Comparison of ENCODE assay signal across 17 cellular contexts in the genomic region with DNA sequence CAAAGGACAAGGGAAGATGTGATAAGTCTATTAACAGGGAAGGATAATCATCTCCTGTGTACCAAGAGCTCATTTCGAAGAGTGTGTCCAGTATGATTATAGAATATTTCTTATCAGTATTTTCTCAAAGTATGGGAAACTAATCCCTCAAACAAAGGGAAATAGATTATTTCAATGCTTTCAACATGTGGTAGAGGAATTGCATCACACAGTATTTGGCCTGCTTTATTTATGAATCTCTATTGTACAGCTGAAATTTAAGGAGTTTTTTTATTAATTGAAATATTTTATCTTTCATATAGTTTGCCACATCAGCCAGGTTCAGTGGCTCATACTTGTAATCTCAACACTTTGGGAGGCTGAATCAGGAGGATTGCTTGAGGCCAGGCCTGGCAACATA.
DNase-seq lines count a peak whose midpoint lies in the region; ATAC-seq and TF ChIP-seq lines count a peak whose summit lies in the region.
"Had no signal": no experiment of that assay in that cellular context is flagged by ENCODE, and none has a peak within 500 bp of the region (broad histone marks: within the 10 kb centered on the region; RNA-seq: fewer than 3 reads in every experiment).

No MANE protein-coding gene starts in this region.

- H3K27me3 ChIP-seq in trophoblast cell (ENCODE audit: insufficient read depth, low read length), result no peaks in the 10 kb centered on the region
- H3K27me3 ChIP-seq: stomach had no signal

- peaks cover 45% of the 10 kb centered on the region for H3K4me1 Mint-ChIP-seq in WTC11
- no peaks in the 10 kb centered on the region for H3K4me1 Mint-ChIP-seq in activated T-helper 1 cell treated with anti-CD3 and anti-CD28 coated beads, Interleukin-12 subunit alpha, Interleukin-12 subunit beta, Interleukin-2, Interleukin-4 antibody, amounts not matched to agents 30 ng/mL and 10 ng/mL and 1 ng/mL, durations not matched to agents 14 hours and 24 hours and 36 hours (ENCODE audit: low read depth)
- H3K4me1 Mint-ChIP-seq: T-cell had no signal

- H2AFZ ChIP-seq in trophoblast cell (ENCODE audit: insufficient read depth, low read length, poor library complexity), result no peak overlapping the region

- no CpG with 5 or more reads among the region's 1 CpG for WGBS in trophoblast cell (ENCODE audit: extremely low coverage, insufficient coverage, insufficient read length)

- peak overlapping the region; percentile 71 for H3K18ac ChIP-seq in trophoblast cell (ENCODE audit: low read length)

- no peak overlapping the region for H4K8ac ChIP-seq in trophoblast cell (ENCODE audit: low read depth, low read length)

- H2BK5ac ChIP-seq in trophoblast cell (ENCODE audit: low read depth, low read length, poor library complexity), result no peak overlapping the region

- H3K4ac ChIP-seq in trophoblast cell (ENCODE audit: low read depth, low read length), result peak overlapping the region; percentile 62

- no peak overlapping the region for H2BK120ac ChIP-seq in trophoblast cell (ENCODE audit: insufficient read depth, low read length, poor library complexity)

- no peaks in the 10 kb centered on the region for H3K79me1 ChIP-seq in trophoblast cell (ENCODE audit: low read length)

- H3K9me3 ChIP-seq in HEK293 (ENCODE audit: control insufficient read depth, insufficient read depth, low read depth, low read length) (no peaks in the 10 kb centered on the region), trophoblast cell (ENCODE audit: insufficient read depth, low read depth, low read length) (no peaks in the 10 kb centered on the region)
- H3K9me3 ChIP-seq: stomach had no signal

- no peak overlapping the region for H3K4me2 ChIP-seq in trophoblast cell (ENCODE audit: low read length)

- no peaks in the 10 kb centered on the region for H3K27me3 Mint-ChIP-seq in WTC11 (ENCODE audit: low read depth)
- no peaks in the 10 kb centered on the region for H3K27me3 Mint-ChIP-seq in activated T-helper 1 cell treated with anti-CD3 and anti-CD28 coated beads, Interleukin-12 subunit alpha, Interleukin-12 subunit beta, Interleukin-2, Interleukin-4 antibody, amounts not matched to agents 30 ng/mL and 10 ng/mL and 1 ng/mL, durations not matched to agents 14 hours and 24 hours and 36 hours (ENCODE audit: insufficient read depth)

- H3K27ac ChIP-seq in HEK293 (ENCODE audit: extremely low read depth, low read depth, low read length) (no peak overlapping the region), trophoblast cell (ENCODE audit: low read depth, low read length) (no peak overlapping the region)

- DNase-seq in WTC11 (ENCODE audit: low spot score) (no peak), fibroblast of mammary gland (ENCODE audit: low read depth) (peak; percentile 34), trophoblast cell (no peak), NCI-H510A (lab: John Stamatoyannopoulos, UW) (no peak), Kasumi-1 (lab: John Stamatoyannopoulos, UW) (no peak), posterior cingulate gyrus (no peak)
- DNase-seq in activated T-helper 1 cell treated with anti-CD3 and anti-CD28 coated beads, Interleukin-12 subunit alpha, Interleukin-12 subunit beta, Interleukin-2, Interleukin-4 antibody, amounts not matched to agents 30 ng/mL and 10 ng/mL and 1 ng/mL, durations not matched to agents 14 hours and 24 hours and 36 hours (ENCODE audit: low spot score), result no peak
- DNase-seq: activated CD4-positive, alpha-beta T cell treated with anti-CD3 and anti-CD28 coated beads, Interleukin-2, amount 50 U/mL, for 1 hour; activated CD8-positive, alpha-beta memory T cell treated with anti-CD3 and anti-CD28 coated beads, Interleukin-2, amount 50 U/mL, for 48 hours; NCI-H1417 treated with DMSO at 0.1 percent for 48 hours; NCI-H748 treated with DMSO at 0.1 percent for 48 hours; SIG-M5; stimulated activated CD4-positive, alpha-beta T cell treated with anti-CD3 and anti-CD28 coated beads, Interleukin-2, amount 100 ng/mL, for 48 hours; stomach; T-cell had no signal

- H3K9ac ChIP-seq in trophoblast cell (ENCODE audit: low read length), result no peak overlapping the region

- peaks cover 4% of the 10 kb centered on the region; the same call in 1 of the 2 replicates for H3K9me3 Mint-ChIP-seq in WTC11
- no peaks in the 10 kb centered on the region for H3K9me3 Mint-ChIP-seq in activated T-helper 1 cell treated with anti-CD3 and anti-CD28 coated beads, Interleukin-12 subunit alpha, Interleukin-12 subunit beta, Interleukin-2, Interleukin-4 antibody, amounts not matched to agents 30 ng/mL and 10 ng/mL and 1 ng/mL, durations not matched to agents 14 hours and 24 hours and 36 hours

- peak overlapping the region; percentile 30 for H4K12ac ChIP-seq in trophoblast cell (ENCODE audit: low read depth, low read length)

- no peak for ATAC-seq in WTC11
- ATAC-seq: T-cell had no signal

- H3K4me1 ChIP-seq in HEK293 (ENCODE audit: control insufficient read depth, insufficient read depth, low read length) (peaks cover 9% of the 10 kb centered on the region; the same call in 1 of the 2 replicates), trophoblast cell (ENCODE audit: control insufficient read depth in 1 of 2, insufficient read depth in 2 of 2, low read length in 2 of 2) (peaks cover 0 to 3% of the 10 kb centered on the region in 2 experiments)

- H3K23ac ChIP-seq in trophoblast cell (ENCODE audit: low read length), result no peak overlapping the region

- POLR2A ChIA-PET in HEK293 (lab: Yijun Ruan, JAX) (interaction anchor here (1.4 kb wide), 1 partner anchor 9 kb away, joined by 3 read pairs; no protein-coding TSS in a partner anchor), WTC11 (lab: Charles Lee) (no interaction called here)

- CTCF ChIA-PET in HEK293 (lab: Yijun Ruan, JAX) (interaction anchor here (0.7 to 5.7 kb wide), 9 partner anchors 32 to 499 kb away, joined by 3 to 30 read pairs (median 4); no protein-coding TSS in a partner anchor), WTC11 (lab: Charles Lee) (interaction anchor here (0.7 to 3.4 kb wide), 8 partner anchors 8 to 314 kb away, joined by 3 to 14 read pairs (median 5); no protein-coding TSS in a partner anchor)

- H3K14ac ChIP-seq in trophoblast cell (ENCODE audit: low read length), result no peak overlapping the region

- H4K91ac ChIP-seq in trophoblast cell (ENCODE audit: low read depth, low read length), result peak overlapping the region; percentile 47

- peak overlapping the region; percentile 16 for H3K27ac Mint-ChIP-seq in WTC11
- no peak overlapping the region for H3K27ac Mint-ChIP-seq in activated T-helper 1 cell treated with anti-CD3 and anti-CD28 coated beads, Interleukin-12 subunit alpha, Interleukin-12 subunit beta, Interleukin-2, Interleukin-4 antibody, amounts not matched to agents 30 ng/mL and 10 ng/mL and 1 ng/mL, durations not matched to agents 14 hours and 24 hours and 36 hours
- H3K27ac Mint-ChIP-seq: T-cell had no signal

- H3K36me3 ChIP-seq in HEK293 (ENCODE audit: control insufficient read depth in 2 of 2, insufficient read depth in 1 of 2, low read length in 2 of 2) (no peaks in the 10 kb centered on the region), trophoblast cell (ENCODE audit: control insufficient read depth in 1 of 2, insufficient read depth in 2 of 2, low read length in 2 of 2) (no peaks in the 10 kb centered on the region)
- H3K36me3 ChIP-seq: stomach had no signal

- H2AK5ac ChIP-seq in trophoblast cell (ENCODE audit: low read length), result no peak overlapping the region

- TF ChIP-seq CTCF in HEK293 (tag by site-specific recombination; IDR thresholded peaks at IDR 0.05) (no peak), WTC11 (IDR thresholded peaks at IDR 0.05) (no peak), fibroblast of mammary gland (conservative IDR thresholded peaks at IDR 0.05; ENCODE audit: control insufficient read depth, insufficient read depth, low read depth, low read length) (no peak)

- H3K4me3 ChIP-seq in HEK293 (ENCODE audit: low read depth, low read length) (no peak overlapping the region), fibroblast of mammary gland (ENCODE audit: control insufficient read depth, low read depth, low read length) (no peak overlapping the region), trophoblast cell (ENCODE audit: low read depth, low read length) (no peak overlapping the region)
- H3K4me3 ChIP-seq: skin epidermis, stomach had no signal

- intact Hi-C loops in activated T-helper 1 cell treated with anti-CD3 and anti-CD28 coated beads, Interleukin-12 subunit alpha, Interleukin-12 subunit beta, Interleukin-2, Interleukin-4 antibody, amounts not matched to agents 30 ng/mL and 10 ng/mL and 1 ng/mL, durations not matched to agents 14 hours and 24 hours and 36 hours (cut with micrococcal nuclease), result no loop called here
- intact Hi-C loops in posterior cingulate gyrus (cut with DNase I), result loop anchor here (2.0 kb wide), 1 partner anchor 35 kb away; no protein-coding TSS in a partner anchor

- no peaks in the 10 kb centered on the region for H3K79me2 ChIP-seq in trophoblast cell (ENCODE audit: control insufficient read depth, insufficient read depth, low read length, poor library complexity)

- H2BK12ac ChIP-seq in trophoblast cell (ENCODE audit: low read length), result peak overlapping the region; percentile 40

- H3K4me3 Mint-ChIP-seq in WTC11, result no peak overlapping the region
- H3K4me3 Mint-ChIP-seq in activated T-helper 1 cell treated with anti-CD3 and anti-CD28 coated beads, Interleukin-12 subunit alpha, Interleukin-12 subunit beta, Interleukin-2, Interleukin-4 antibody, amounts not matched to agents 30 ng/mL and 10 ng/mL and 1 ng/mL, durations not matched to agents 14 hours and 24 hours and 36 hours, result no peak overlapping the region
- H3K4me3 Mint-ChIP-seq: T-cell had no signal

- H3K36me3 Mint-ChIP-seq in WTC11, result peaks cover 8% of the 10 kb centered on the region
- no peaks in the 10 kb centered on the region for H3K36me3 Mint-ChIP-seq in activated T-helper 1 cell treated with anti-CD3 and anti-CD28 coated beads, Interleukin-12 subunit alpha, Interleukin-12 subunit beta, Interleukin-2, Interleukin-4 antibody, amounts not matched to agents 30 ng/mL and 10 ng/mL and 1 ng/mL, durations not matched to agents 14 hours and 24 hours and 36 hours (ENCODE audit: low read depth)
- H3K36me3 Mint-ChIP-seq: T-cell had no signal

TF ChIP-seq in HEK293, 187 proteins besides CTCF, POLR2A, EP300 and RAD21 (continues in another document):
- no peak for TF ChIP-seq HOXC10 (CRISPR knock-in tag; IDR thresholded peaks at IDR 0.05)
- TF ChIP-seq ZNF335 (tag by site-specific recombination; conservative IDR thresholded peaks at IDR 0.05), result peak; percentile 30; the same call in 1 of the 2 replicates
- TF ChIP-seq ZNF239 (tag by site-specific recombination; IDR thresholded peaks at IDR 0.05), result no peak

TF ChIP-seq in WTC11, 78 proteins besides CTCF, POLR2A, EP300 and RAD21 (continues in another document):
- TF ChIP-seq TP53 (CRISPR knock-in tag; IDR thresholded peaks at IDR 0.05), result no peak
- TF ChIP-seq, protein P1, sequence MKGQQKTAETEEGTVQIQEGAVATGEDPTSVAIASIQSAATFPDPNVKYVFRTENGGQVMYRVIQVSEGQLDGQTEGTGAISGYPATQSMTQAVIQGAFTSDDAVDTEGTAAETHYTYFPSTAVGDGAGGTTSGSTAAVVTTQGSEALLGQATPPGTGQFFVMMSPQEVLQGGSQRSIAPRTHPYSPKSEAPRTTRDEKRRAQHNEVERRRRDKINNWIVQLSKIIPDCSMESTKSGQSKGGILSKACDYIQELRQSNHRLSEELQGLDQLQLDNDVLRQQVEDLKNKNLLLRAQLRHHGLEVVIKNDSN (CRISPR knock-in tag; IDR thresholded peaks at IDR 0.05), result no peak
